Comparison of ENCODE assay signal across 18 cellular contexts in genomic region chr10:131111007-131111406, GRCh38.
DNase-seq lines count a peak whose midpoint lies in the region; ATAC-seq and TF ChIP-seq lines count a peak whose summit lies in the region.
"Had no signal": no experiment of that assay in that cellular context is flagged by ENCODE, and none has a peak within 500 bp of the region (broad histone marks: within the 10 kb centered on the region; RNA-seq: fewer than 3 reads in every experiment).

No MANE protein-coding gene starts in this region.

- no peak overlapping the region for H2AK5ac ChIP-seq in H9 (ENCODE audit: insufficient read length, low read length)

- H3K4me1 Mint-ChIP-seq in H9 (peaks cover 9 to 14% of the 10 kb centered on the region in 2 experiments), neural crest cell (peaks cover 12% of the 10 kb centered on the region)
- H3K4me1 Mint-ChIP-seq: B cell had no signal

- peaks cover 3% of the 10 kb centered on the region for H3K23me2 ChIP-seq in H9 (ENCODE audit: insufficient read length, low read depth, low read length, poor library complexity, severe bottlenecking)

- H3K79me2 ChIP-seq in H9 (ENCODE audit: insufficient read depth, low read length) (no peaks in the 10 kb centered on the region), osteoblast (ENCODE audit: insufficient read depth, low read length) (no peaks in the 10 kb centered on the region)

- no peak overlapping the region for H2BK20ac ChIP-seq in H9 (ENCODE audit: low read depth, low read length, poor library complexity, severe bottlenecking)

- ATAC-seq in HG03342 (IDR thresholded peaks at IDR 0.05; ENCODE audit: unreplicated experiment): no peak
- ATAC-seq: A549; CD8-positive, alpha-beta T cell had no signal

- no peak overlapping the region for H2BK5ac ChIP-seq in H9 (ENCODE audit: insufficient read length, low read length)

- no peak overlapping the region for H4K8ac ChIP-seq in H9 (replicated peaks; ENCODE audit: insufficient read length, low read depth, low read length)

- WGBS in H9 (ENCODE audit: extremely low coverage, insufficient read length, low lambda C conversion rate): no CpG with 5 or more reads among the region's 13 CpGs

- no peak overlapping the region for H3K14ac ChIP-seq in H9 (ENCODE audit: insufficient read depth, low read length)

- H3T11ph ChIP-seq in H9 (ENCODE audit: low read length): no peak overlapping the region

- H3K36me3 Mint-ChIP-seq in H9 (ENCODE audit: insufficient read depth in 1 of 3, low read depth in 3 of 3) (peaks cover 3 to 11% (median 10%) of the 10 kb centered on the region in 3 experiments; a peak in 6 of 7 replicates), neural crest cell (ENCODE audit: low read depth) (no peaks in the 10 kb centered on the region)
- H3K36me3 Mint-ChIP-seq: CD8-positive, alpha-beta T cell had no signal

- H3K4me1 ChIP-seq in H9 (ENCODE audit: insufficient read depth, low read length) (no peaks in the 10 kb centered on the region), osteoblast (ENCODE audit: insufficient read depth, low read length) (no peaks in the 10 kb centered on the region)
- H3K4me1 ChIP-seq: A549, Caco-2 had no signal

- H3K9me3 Mint-ChIP-seq in H9: peaks cover 8% of the 10 kb centered on the region in 2 experiments; a peak in 4 of 5 replicates
- H3K9me3 Mint-ChIP-seq in neural crest cell: no peaks in the 10 kb centered on the region

- H2BK120ac ChIP-seq in H9 (ENCODE audit: low read depth, low read length, poor library complexity, severe bottlenecking): no peak overlapping the region

- H3K27ac ChIP-seq in H9 (ENCODE audit: insufficient read length, low read depth, low read length) (no peak overlapping the region), osteoblast (ENCODE audit: low read depth, low read length) (no peak overlapping the region)
- H3K27ac ChIP-seq: 22Rv1; A549; BLaER1 treated with 17β-estradiol and CSF1 and Interleukin-3, amounts not matched to agents 10 nM and 100 nM; C4-2B had no signal

- TF ChIP-seq CTCF in H9 (conservative IDR thresholded peaks at IDR 0.05): no peak
- TF ChIP-seq CTCF in neural crest cell (conservative IDR thresholded peaks at IDR 0.05): no peak
- no peak for TF ChIP-seq CTCF in osteoblast (IDR thresholded peaks at IDR 0.05; ENCODE audit: extremely low read depth, low read depth, low read length)

- H3K9me3 ChIP-seq in H9 (ENCODE audit: control insufficient read depth, low read depth, low read length) (no peaks in the 10 kb centered on the region), osteoblast (ENCODE audit: low read depth, low read length) (peaks cover 3% of the 10 kb centered on the region)
- H3K9me3 ChIP-seq: A549 had no signal

- H4K91ac ChIP-seq in H9 (ENCODE audit: insufficient read length, low read depth, low read length): no peak overlapping the region

- H3K27ac Mint-ChIP-seq in H9 (no peak overlapping the region), neural crest cell (ENCODE audit: unreplicated experiment) (peak overlapping the region; percentile 35)
- H3K27ac Mint-ChIP-seq: B cell; CD4-positive, alpha-beta T cell; CD8-positive, alpha-beta T cell had no signal

- no peak overlapping the region for H3K9ac ChIP-seq in H9 (ENCODE audit: extremely low read depth, insufficient read length, low read length)
- H3K9ac ChIP-seq: BLaER1 treated with 17β-estradiol and CSF1 and Interleukin-3, amounts not matched to agents 10 nM and 100 nM had no signal

- H3K27me3 ChIP-seq in H9 (ENCODE audit: insufficient read depth, low read length) (no peaks in the 10 kb centered on the region), osteoblast (ENCODE audit: insufficient read depth, low read length) (no peaks in the 10 kb centered on the region)
- H3K27me3 ChIP-seq: BLaER1 treated with 17β-estradiol and CSF1 and Interleukin-3, amounts not matched to agents 10 nM and 100 nM had no signal

- H2BK15ac ChIP-seq in H9 (ENCODE audit: low read depth, low read length): no peak overlapping the region

- H3K79me1 ChIP-seq in H9 (ENCODE audit: insufficient read depth, low read depth, low read length, poor library complexity, severe bottlenecking): no peaks in the 10 kb centered on the region

- H3K27me3 Mint-ChIP-seq in H9 (ENCODE audit: low read depth) (no peaks in the 10 kb centered on the region; the same call in 1 of the 2 replicates), neural crest cell (ENCODE audit: low read depth) (no peaks in the 10 kb centered on the region)
- H3K27me3 Mint-ChIP-seq: B cell; CD4-positive, alpha-beta T cell had no signal

- no peak overlapping the region for H2AFZ ChIP-seq in H9 (ENCODE audit: low read length)
- no peak overlapping the region for H2AFZ ChIP-seq in osteoblast (ENCODE audit: low read length)

- H3K56ac ChIP-seq in H9 (ENCODE audit: insufficient read length, low read depth, low read length): no peak overlapping the region

- no peak overlapping the region for H4K5ac ChIP-seq in H9 (ENCODE audit: insufficient read length, low read depth, low read length)

- H3K4me3 ChIP-seq in osteoblast (ENCODE audit: insufficient read depth, low read length): no peak overlapping the region
- H3K4me3 ChIP-seq: A549; BLaER1 treated with 17β-estradiol and CSF1 and Interleukin-3, amounts not matched to agents 10 nM and 100 nM had no signal

- DNase-seq in H9 (no peak), neural crest cell (ENCODE audit: low read depth, low spot score) (no peak), osteoblast (ENCODE audit: insufficient read length, low spot score, missing footprints) (peak; percentile 36), hypothalamus (lab: John Stamatoyannopoulos, UW) (no peak)
- DNase-seq in activated CD8-positive, alpha-beta memory T cell treated with anti-CD3 and anti-CD28 coated beads, Interleukin-2, amount 50 U/mL, for 4 hours: no peak
- DNase-seq: AML-193; Caco-2; Calu3; CD4-positive, alpha-beta T cell; CD8-positive, alpha-beta T cell; DMS79 treated with DMSO at 0.1 percent for 48 hours; GF-D8 had no signal

- no peaks in the 10 kb centered on the region for H3K36me3 ChIP-seq in osteoblast (ENCODE audit: insufficient read depth, low read length)

- no peak overlapping the region for H2BK12ac ChIP-seq in H9 (ENCODE audit: insufficient read length, low read depth, low read length)

- no peak overlapping the region for H3K4ac ChIP-seq in H9 (ENCODE audit: low read depth, low read length)

- no peak overlapping the region for H3K4me3 Mint-ChIP-seq in H9
- H3K4me3 Mint-ChIP-seq in neural crest cell: no peak overlapping the region
- H3K4me3 Mint-ChIP-seq: B cell; CD4-positive, alpha-beta T cell; CD8-positive, alpha-beta T cell had no signal

- peak overlapping the region; percentile 17 for H3K18ac ChIP-seq in H9 (ENCODE audit: insufficient read length, low read depth, low read length)

- no peak overlapping the region for H3K4me2 ChIP-seq in H9 (ENCODE audit: insufficient read depth, insufficient read length, low read length)
- no peak overlapping the region for H3K4me2 ChIP-seq in osteoblast (ENCODE audit: insufficient read depth, low read length)
- H3K4me2 ChIP-seq: A549; BLaER1 treated with 17β-estradiol and CSF1 and Interleukin-3, amounts not matched to agents 10 nM and 100 nM had no signal

- H4K20me1 ChIP-seq in H9 (ENCODE audit: control insufficient read depth, insufficient read depth, insufficient read length) (no peaks in the 10 kb centered on the region), osteoblast (ENCODE audit: insufficient read depth, low read length) (no peaks in the 10 kb centered on the region)
- H4K20me1 ChIP-seq: BLaER1 treated with 17β-estradiol and CSF1 and Interleukin-3, amounts not matched to agents 10 nM and 100 nM had no signal

- no peak overlapping the region for H3K23ac ChIP-seq in H9 (ENCODE audit: insufficient read length, low read depth, low read length)
